Comparison of ENCODE assay signal across 11 cellular contexts in genomic region chr11:3939211-3939610, GRCh38.
DNase-seq lines count a peak whose midpoint lies in the region; ATAC-seq and TF ChIP-seq lines count a peak whose summit lies in the region.
"Had no signal": no experiment of that assay in that cellular context is flagged by ENCODE, and none has a peak within 500 bp of the region (broad histone marks: within the 10 kb centered on the region; RNA-seq: fewer than 3 reads in every experiment).

No MANE protein-coding gene starts in this region.

- H3K36me3 ChIP-seq in breast epithelium (no peaks in the 10 kb centered on the region), uterus (no peaks in the 10 kb centered on the region)
- H3K36me3 ChIP-seq: BE2C had no signal

- H3K4me1 ChIP-seq in breast epithelium = peaks cover 3 to 44% of the 10 kb centered on the region in 2 donors
- peaks cover 5 to 16% of the 10 kb centered on the region in 2 donors for H3K4me1 ChIP-seq in uterus

- H3K27me3 Mint-ChIP-seq in MCF 10A (ENCODE audit: insufficient read depth, unreplicated experiment) (no peaks in the 10 kb centered on the region), activated B cell treated with CpG ODN at 0.5 μM for 24 hours (no peaks in the 10 kb centered on the region), immature natural killer cell (ENCODE audit: low read depth in 3 of 3) (peaks cover 0 to 3% (median 0%) of the 10 kb centered on the region in 3 donors)
- H3K27me3 Mint-ChIP-seq in activated CD4-positive, alpha-beta T cell treated with anti-CD3 and anti-CD28 coated beads, Interleukin-2, amount 10 ng/mL, durations not matched to agents 24 days and 14 days = no peaks in the 10 kb centered on the region

- intact Hi-C loops in breast epithelium (cut with DNase I; ENCODE audit: low total_unique reads) = no loop called here
- intact Hi-C loops in MCF 10A (cut with micrococcal nuclease) = no loop called here
- intact Hi-C loops in activated B cell treated with CpG ODN at 0.5 μM for 24 hours (cut with micrococcal nuclease) = loop anchor here (5.0 kb wide), 1 partner anchor 33 kb away; no protein-coding TSS in a partner anchor
- intact Hi-C loops in uterus (cut with DNase I; ENCODE audit: low total_unique reads) = no loop called here
- intact Hi-C loops in activated CD4-positive, alpha-beta T cell treated with anti-CD3 and anti-CD28 coated beads, Interleukin-2, amount 10 ng/mL, durations not matched to agents 24 days and 14 days (cut with micrococcal nuclease) = no loop called here

- POLR2A ChIA-PET in MCF 10A (lab: Yijun Ruan, JAX) = interaction anchor here (0.7 kb wide), 1 partner anchor 60 kb away, joined by 3 read pairs; no protein-coding TSS in a partner anchor
- POLR2A ChIA-PET in activated B cell treated with CpG ODN at 0.5 μM for 24 hours (lab: Charles Lee) = interaction anchor here (0.6 kb wide), 1 partner anchor 98 kb away, joined by 6 read pairs; no protein-coding TSS in a partner anchor

- no peak overlapping the region for H3K4me3 Mint-ChIP-seq in MCF 10A (ENCODE audit: unreplicated experiment)
- no peak overlapping the region for H3K4me3 Mint-ChIP-seq in activated B cell treated with CpG ODN at 0.5 μM for 24 hours
- H3K4me3 Mint-ChIP-seq in immature natural killer cell = peak overlapping the region in 2 of 5 donors; percentile 24 to 35
- no peak overlapping the region for H3K4me3 Mint-ChIP-seq in activated CD4-positive, alpha-beta T cell treated with anti-CD3 and anti-CD28 coated beads, Interleukin-2, amount 10 ng/mL, durations not matched to agents 24 days and 14 days

- H3K9me3 ChIP-seq in breast epithelium = no peaks in the 10 kb centered on the region
- no peaks in the 10 kb centered on the region for H3K9me3 ChIP-seq in uterus
- H3K9me3 ChIP-seq: BE2C had no signal

- H3K27ac Mint-ChIP-seq in MCF 10A (ENCODE audit: low read depth, unreplicated experiment) (no peak overlapping the region), activated B cell treated with CpG ODN at 0.5 μM for 24 hours (no peak overlapping the region), immature natural killer cell (peak overlapping the region; percentile 2 to 86 (median 74))
- H3K27ac Mint-ChIP-seq in activated CD4-positive, alpha-beta T cell treated with anti-CD3 and anti-CD28 coated beads, Interleukin-2, amount 10 ng/mL, durations not matched to agents 24 days and 14 days = no peak overlapping the region

- H3K4me1 Mint-ChIP-seq in MCF 10A (ENCODE audit: insufficient read depth, unreplicated experiment) = peaks cover 13% of the 10 kb centered on the region
- peaks cover 81% of the 10 kb centered on the region for H3K4me1 Mint-ChIP-seq in activated B cell treated with CpG ODN at 0.5 μM for 24 hours
- peaks cover 91 to 92% of the 10 kb centered on the region in 2 donors for H3K4me1 Mint-ChIP-seq in immature natural killer cell
- peaks cover 70% of the 10 kb centered on the region for H3K4me1 Mint-ChIP-seq in activated CD4-positive, alpha-beta T cell treated with anti-CD3 and anti-CD28 coated beads, Interleukin-2, amount 10 ng/mL, durations not matched to agents 24 days and 14 days

- TF ChIP-seq POLR2A in breast epithelium (IDR thresholded peaks at IDR 0.05) (no peak), uterus (IDR thresholded peaks at IDR 0.05) (no peak)

- no peak for DNase-seq in breast epithelium (ENCODE audit: low spot score in 2 of 2)
- DNase-seq in MCF 10A (ENCODE audit: unreplicated experiment) = no peak
- no peak for DNase-seq in activated B cell treated with CpG ODN at 0.5 μM for 24 hours
- peak in 1 of 3 donors; percentile 17 for DNase-seq in immature natural killer cell
- no peak for DNase-seq in uterus
- no peak for DNase-seq in cerebellar cortex (ENCODE audit: low spot score)
- DNase-seq in activated CD4-positive, alpha-beta T cell treated with anti-CD3 and anti-CD28 coated beads, Interleukin-2, amount 10 ng/mL, durations not matched to agents 24 days and 14 days = no peak
- DNase-seq: BE2C, NCI-H1417 treated with DMSO at 0.1 percent for 48 hours, PC-3 had no signal

- BruUV-seq in MCF 10A (replicated peaks; lab: Mats Ljungman, UMichigan) = no TSS peak

- no peaks in the 10 kb centered on the region for H3K27me3 ChIP-seq in breast epithelium
- H3K27me3 ChIP-seq in uterus = no peaks in the 10 kb centered on the region
- H3K27me3 ChIP-seq: BE2C had no signal

- H3K4me3 ChIP-seq in breast epithelium (no peak overlapping the region), uterus (no peak overlapping the region)

- CTCF ChIA-PET in MCF 10A (lab: Yijun Ruan, JAX) (interaction anchor here (0.9 to 1.7 kb wide), 3 partner anchors 20 to 133 kb away, joined by 5 to 6 read pairs (median 5); partner anchors contain the start of gene STIM1), activated B cell treated with CpG ODN at 0.5 μM for 24 hours (lab: Charles Lee) (no interaction called here)

- no peaks in the 10 kb centered on the region for H3K36me3 Mint-ChIP-seq in MCF 10A (ENCODE audit: insufficient read depth, unreplicated experiment)
- H3K36me3 Mint-ChIP-seq in activated B cell treated with CpG ODN at 0.5 μM for 24 hours (ENCODE audit: low read depth) = peaks cover 12% of the 10 kb centered on the region
- H3K36me3 Mint-ChIP-seq in immature natural killer cell = peaks cover 0 to 2% (median 0%) of the 10 kb centered on the region in 3 donors
- H3K36me3 Mint-ChIP-seq in activated CD4-positive, alpha-beta T cell treated with anti-CD3 and anti-CD28 coated beads, Interleukin-2, amount 10 ng/mL, durations not matched to agents 24 days and 14 days (ENCODE audit: low read depth) = peaks cover 25% of the 10 kb centered on the region

- H3K9me3 Mint-ChIP-seq in MCF 10A (ENCODE audit: unreplicated experiment) (no peaks in the 10 kb centered on the region), activated B cell treated with CpG ODN at 0.5 μM for 24 hours (no peaks in the 10 kb centered on the region), immature natural killer cell (no peaks in the 10 kb centered on the region)
- peaks cover 1% of the 10 kb centered on the region for H3K9me3 Mint-ChIP-seq in activated CD4-positive, alpha-beta T cell treated with anti-CD3 and anti-CD28 coated beads, Interleukin-2, amount 10 ng/mL, durations not matched to agents 24 days and 14 days

- no peak for TF ChIP-seq CTCF in breast epithelium (IDR thresholded peaks at IDR 0.05)
- no peak for TF ChIP-seq CTCF in MCF 10A (IDR thresholded peaks at IDR 0.05; ENCODE audit: unreplicated experiment)
- TF ChIP-seq CTCF in activated B cell treated with CpG ODN at 0.5 μM for 24 hours (IDR thresholded peaks at IDR 0.05) = no peak
- TF ChIP-seq CTCF in uterus (IDR thresholded peaks at IDR 0.05) = no peak

- H3K27ac ChIP-seq in breast epithelium (peak overlapping the region; percentile 76 to 87), uterus (peak overlapping the region; percentile 82 to 91)

- ATAC-seq in activated B cell treated with CpG ODN at 0.5 μM for 24 hours (ENCODE audit: low read depth) = peak; percentile 45
- ATAC-seq in HG03342 (IDR thresholded peaks at IDR 0.05; ENCODE audit: unreplicated experiment) = no peak
- ATAC-seq: PC-3 had no signal

Comparison
In these comparisons a context has a peak if more than half of its experiments do, and no peak if none do; other contexts are left out.
1. H3K27ac Mint-ChIP-seq: peak in immature natural killer cell (6 of 6); none in MCF 10A (single experiment), activated B cell treated with CpG ODN at 0.5 μM for 24 hours (single experiment) and activated CD4-positive, alpha-beta T cell treated with anti-CD3 and anti-CD28 coated beads, Interleukin-2, amount 10 ng/mL, durations not matched to agents 24 days and 14 days (single experiment).